8 cellular contexts compared by ENCODE assay signal in the genomic region with DNA sequence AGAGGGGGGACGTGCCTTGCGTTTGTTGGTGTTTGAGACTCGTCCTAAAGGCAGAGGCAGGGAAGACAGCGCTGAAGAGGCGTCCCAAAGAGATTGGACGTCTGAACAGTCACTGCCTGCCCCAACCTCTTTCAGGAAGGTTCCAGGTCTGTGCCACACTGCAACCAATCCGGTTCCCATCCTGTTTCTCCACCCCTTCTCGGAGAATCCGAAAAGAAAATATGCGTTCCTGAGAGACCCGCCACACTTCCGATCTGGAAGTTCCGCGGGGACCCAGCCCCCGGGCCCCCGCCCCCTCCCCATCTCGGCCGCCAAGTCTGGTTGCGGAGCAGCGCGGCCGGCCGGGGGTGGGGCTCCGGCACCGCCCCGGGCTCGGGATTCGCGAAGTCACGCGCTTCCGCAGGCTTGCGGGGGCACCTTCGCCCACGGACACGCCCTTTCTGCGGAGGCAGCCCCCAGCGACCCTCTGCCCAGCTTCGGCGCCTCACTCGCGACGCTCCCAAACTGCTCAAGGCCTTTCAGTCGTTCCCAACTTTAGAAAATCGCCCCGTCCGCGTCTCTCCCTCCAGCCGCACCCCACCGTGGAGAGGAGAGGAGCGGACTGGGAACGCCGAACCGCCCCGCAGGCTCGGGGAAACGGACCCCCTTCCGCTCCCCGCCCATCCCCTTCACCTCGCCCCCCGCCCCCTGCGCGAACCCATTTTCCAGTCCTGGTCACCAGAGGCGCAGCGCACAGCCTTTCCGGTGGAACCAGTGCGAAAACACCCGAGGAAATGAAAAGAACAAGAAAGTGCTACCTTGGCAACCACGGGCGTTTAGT.
A peak's percentile ranks its signal among the peaks of the same experiment; 100 is the strongest.
DNase-seq lines count a peak whose midpoint lies in the region; ATAC-seq, FAIRE-seq and TF ChIP-seq lines count a peak whose summit lies in the region.

No MANE protein-coding gene starts in this region.

- TF ChIP-seq CTCF in D721Med (IDR thresholded peaks at IDR 0.05; ENCODE audit: insufficient read depth, missing control alignments), result no peak

- H3K9me2 ChIP-seq in Karpas-422 (replicated peaks; ENCODE audit: insufficient read depth, low read length), result no peaks in the 10 kb centered on the region

- no peaks in the 10 kb centered on the region for H4K20me1 ChIP-seq in Karpas-422 (ENCODE audit: insufficient read depth, low read depth, low read length)

- peak overlapping the region; percentile 45 for H3K4me3 ChIP-seq in iPS-11a (ENCODE audit: low read depth, low read length)
- H3K4me3 ChIP-seq in Karpas-422 (ENCODE audit: low read length), result no peak overlapping the region

- peak overlapping the region; percentile 76 for H3K4me3 Mint-ChIP-seq in activated naive CD4-positive, alpha-beta T cell treated with anti-CD3 and anti-CD28 coated beads for 36 hours
- peak overlapping the region; percentile 78 for H3K4me3 Mint-ChIP-seq in activated naive CD8-positive, alpha-beta T cell treated with anti-CD3 and anti-CD28 coated beads, Interleukin-2, amount 50 U/mL, for 24 hours
- peak overlapping the region; percentile 71 for H3K4me3 Mint-ChIP-seq in stimulated activated effector memory CD8-positive, alpha-beta T cell treated with anti-CD3 and anti-CD28 coated beads, Interleukin-12 subunit alpha, Interleukin-12 subunit beta, amount 100 ng/mL, for 72 hours

- intact Hi-C loops in activated naive CD4-positive, alpha-beta T cell treated with anti-CD3 and anti-CD28 coated beads for 36 hours (cut with micrococcal nuclease), result no loop called here

- H3K27me3 ChIP-seq in Karpas-422 (ENCODE audit: low read length), result no peaks in the 10 kb centered on the region

- H3K9me3 Mint-ChIP-seq in activated naive CD4-positive, alpha-beta T cell treated with anti-CD3 and anti-CD28 coated beads for 36 hours, result no peaks in the 10 kb centered on the region
- H3K9me3 Mint-ChIP-seq in activated naive CD8-positive, alpha-beta T cell treated with anti-CD3 and anti-CD28 coated beads, Interleukin-2, amount 50 U/mL, for 24 hours, result no peaks in the 10 kb centered on the region
- no peaks in the 10 kb centered on the region for H3K9me3 Mint-ChIP-seq in stimulated activated effector memory CD8-positive, alpha-beta T cell treated with anti-CD3 and anti-CD28 coated beads, Interleukin-12 subunit alpha, Interleukin-12 subunit beta, amount 100 ng/mL, for 72 hours

- no peaks in the 10 kb centered on the region for H3K36me3 ChIP-seq in Karpas-422 (ENCODE audit: insufficient read depth, low read length)

- no peak for FAIRE-seq in D721Med (lab: Jason Lieb, UNC)

- H3K9ac ChIP-seq in Karpas-422 (ENCODE audit: low read length), result no peak overlapping the region

- peak; percentile 39 for ATAC-seq in activated naive CD8-positive, alpha-beta T cell treated with anti-CD3 and anti-CD28 coated beads, Interleukin-2, amount 50 U/mL, for 24 hours
- peak; percentile 51 for ATAC-seq in stimulated activated effector memory CD8-positive, alpha-beta T cell treated with anti-CD3 and anti-CD28 coated beads, Interleukin-12 subunit alpha, Interleukin-12 subunit beta, amount 100 ng/mL, for 72 hours

- no peak overlapping the region for H3K4me2 ChIP-seq in Karpas-422 (ENCODE audit: low read depth, low read length, poor library complexity, severe bottlenecking)

- peaks cover 52% of the 10 kb centered on the region for H3K27me3 Mint-ChIP-seq in activated naive CD4-positive, alpha-beta T cell treated with anti-CD3 and anti-CD28 coated beads for 36 hours (ENCODE audit: low read depth)
- H3K27me3 Mint-ChIP-seq in activated naive CD8-positive, alpha-beta T cell treated with anti-CD3 and anti-CD28 coated beads, Interleukin-2, amount 50 U/mL, for 24 hours, result peaks cover 77% of the 10 kb centered on the region

- H3K36me3 Mint-ChIP-seq in activated naive CD4-positive, alpha-beta T cell treated with anti-CD3 and anti-CD28 coated beads for 36 hours (ENCODE audit: low read depth), result no peaks in the 10 kb centered on the region
- H3K36me3 Mint-ChIP-seq in activated naive CD8-positive, alpha-beta T cell treated with anti-CD3 and anti-CD28 coated beads, Interleukin-2, amount 50 U/mL, for 24 hours (ENCODE audit: low read depth), result no peaks in the 10 kb centered on the region
- no peaks in the 10 kb centered on the region for H3K36me3 Mint-ChIP-seq in stimulated activated effector memory CD8-positive, alpha-beta T cell treated with anti-CD3 and anti-CD28 coated beads, Interleukin-12 subunit alpha, Interleukin-12 subunit beta, amount 100 ng/mL, for 72 hours

- H3K79me2 ChIP-seq in Karpas-422 (ENCODE audit: low read length), result no peaks in the 10 kb centered on the region

- peak; percentile 17 for DNase-seq in activated naive CD4-positive, alpha-beta T cell treated with anti-CD3 and anti-CD28 coated beads for 36 hours
- DNase-seq in activated naive CD4-positive, alpha-beta T cell (lab: John Stamatoyannopoulos, UW), result no peak
- peak; percentile 7 for DNase-seq in activated naive CD8-positive, alpha-beta T cell treated with anti-CD3 and anti-CD28 coated beads, Interleukin-2, amount 50 U/mL, for 24 hours
- no peak for DNase-seq in stimulated activated effector memory CD8-positive, alpha-beta T cell treated with anti-CD3 and anti-CD28 coated beads, Interleukin-12 subunit alpha, Interleukin-12 subunit beta, amount 100 ng/mL, for 72 hours (ENCODE audit: low spot score in 2 of 2)
- DNase-seq in NCI-H1436 (lab: John Stamatoyannopoulos, UW) (no peak), D721Med (ENCODE audit: insufficient read length, low spot score) (no peak), Karpas-422 (no peak)

- no peaks in the 10 kb centered on the region; the same call in 1 of the 2 replicates for H3K4me1 ChIP-seq in Karpas-422 (ENCODE audit: low read length)

- no peak overlapping the region for H3K27ac ChIP-seq in Karpas-422 (ENCODE audit: low read length)

- peaks cover 32% of the 10 kb centered on the region for H3K4me1 Mint-ChIP-seq in activated naive CD4-positive, alpha-beta T cell treated with anti-CD3 and anti-CD28 coated beads for 36 hours (ENCODE audit: low read depth)
- H3K4me1 Mint-ChIP-seq in activated naive CD8-positive, alpha-beta T cell treated with anti-CD3 and anti-CD28 coated beads, Interleukin-2, amount 50 U/mL, for 24 hours, result peaks cover 29% of the 10 kb centered on the region
- peaks cover 35% of the 10 kb centered on the region for H3K4me1 Mint-ChIP-seq in stimulated activated effector memory CD8-positive, alpha-beta T cell treated with anti-CD3 and anti-CD28 coated beads, Interleukin-12 subunit alpha, Interleukin-12 subunit beta, amount 100 ng/mL, for 72 hours

- H2AFZ ChIP-seq in Karpas-422 (ENCODE audit: low read length), result no peak overlapping the region

- CTCF ChIA-PET in activated naive CD4-positive, alpha-beta T cell treated with anti-CD3 and anti-CD28 coated beads for 36 hours (lab: Charles Lee), result interaction anchor here (1.2 kb wide), 1 partner anchor 17 kb away, joined by 3 read pairs; no protein-coding TSS in a partner anchor

- H3K27ac Mint-ChIP-seq in activated naive CD4-positive, alpha-beta T cell treated with anti-CD3 and anti-CD28 coated beads for 36 hours, result no peak overlapping the region
- no peak overlapping the region for H3K27ac Mint-ChIP-seq in activated naive CD8-positive, alpha-beta T cell treated with anti-CD3 and anti-CD28 coated beads, Interleukin-2, amount 50 U/mL, for 24 hours
- no peak overlapping the region for H3K27ac Mint-ChIP-seq in stimulated activated effector memory CD8-positive, alpha-beta T cell treated with anti-CD3 and anti-CD28 coated beads, Interleukin-12 subunit alpha, Interleukin-12 subunit beta, amount 100 ng/mL, for 72 hours

- no peaks in the 10 kb centered on the region for H3K9me3 ChIP-seq in Karpas-422 (ENCODE audit: low read length)

Comparison
In these comparisons a context has a peak if more than half of its experiments do, and no peak if none do; other contexts are left out.
1. DNase-seq: peak in activated naive CD4-positive, alpha-beta T cell treated with anti-CD3 and anti-CD28 coated beads for 36 hours (single experiment) and activated naive CD8-positive, alpha-beta T cell treated with anti-CD3 and anti-CD28 coated beads, Interleukin-2, amount 50 U/mL, for 24 hours (single experiment); none in activated naive CD4-positive, alpha-beta T cell (0 of 4), stimulated activated effector memory CD8-positive, alpha-beta T cell treated with anti-CD3 and anti-CD28 coated beads, Interleukin-12 subunit alpha, Interleukin-12 subunit beta, amount 100 ng/mL, for 72 hours (0 of 2), NCI-H1436 (single experiment), D721Med (single experiment) and Karpas-422 (single experiment).
2. Peak in every context shown above with its lines, with median percentiles within 50 percentile points of each other: H3K4me3 Mint-ChIP-seq.